In the genomic region with DNA sequence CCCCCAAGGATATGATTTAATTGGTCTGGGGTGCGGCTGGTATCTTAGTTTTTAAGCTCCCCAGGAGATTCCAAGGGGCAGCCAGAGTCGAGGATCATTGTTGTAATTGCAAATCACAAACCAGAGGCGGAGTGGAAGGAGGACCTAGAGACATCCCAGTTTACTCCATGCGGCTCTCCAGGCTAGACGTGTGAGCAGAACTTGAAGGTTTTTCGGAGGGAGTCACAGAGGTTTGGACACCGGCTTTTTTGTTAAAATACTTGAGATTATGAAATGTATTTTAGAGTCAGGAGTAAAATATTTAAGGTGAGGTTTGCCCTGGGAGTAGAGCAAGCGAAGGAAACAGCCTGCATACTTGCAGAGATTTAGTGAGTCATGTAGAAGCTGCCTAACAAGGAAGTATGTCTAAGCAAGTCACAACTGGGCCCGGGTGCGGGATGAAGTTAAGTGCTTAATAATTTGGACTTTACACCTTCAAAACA, we compare ENCODE assay signal across 13 cellular contexts. TPM values are rescaled to one million over a fixed set of nuclear protein-coding genes. Genes with fewer than 3 reads are reported as not detected.
DNase-seq lines count a peak whose midpoint lies in the region; ATAC-seq and TF ChIP-seq lines count a peak whose summit lies in the region.
"Had no signal": no experiment of that assay in that cellular context is flagged by ENCODE, and none has a peak within 500 bp of the region (broad histone marks: within the 10 kb centered on the region; RNA-seq: fewer than 3 reads in every experiment).

No MANE protein-coding gene starts in this region.

- H3K9ac ChIP-seq in PC-3 (ENCODE audit: low read length) = peak overlapping the region; percentile 24

- peak overlapping the region; percentile 14 for H3K4me3 ChIP-seq in PC-3 (ENCODE audit: low read length)
- H3K4me3 ChIP-seq in esophagus (ENCODE audit: low read depth in 1 of 2, low read length in 2 of 2) = no peak overlapping the region

- H3K27me3 ChIP-seq in PC-3 (ENCODE audit: low read length) (no peaks in the 10 kb centered on the region), esophagus (ENCODE audit: control insufficient read depth in 1 of 2, insufficient read depth in 2 of 2, low read length in 2 of 2) (no peaks in the 10 kb centered on the region)

- peak overlapping the region; percentile 66 for H2AFZ ChIP-seq in PC-3 (ENCODE audit: low read length)

- H3K9me3 Mint-ChIP-seq in activated T-cell treated with anti-CD3 and anti-CD28 coated beads, Interleukin-2, amount 50 U/mL, for 24 hours = no peaks in the 10 kb centered on the region
- H3K9me3 Mint-ChIP-seq: activated CD4-positive, alpha-beta memory T cell treated with anti-CD3 and anti-CD28 coated beads, Interleukin-2, amount 10 ng/mL, durations not matched to agents 7 days and 5 days; activated naive CD4-positive, alpha-beta T cell treated with anti-CD3 and anti-CD28 coated beads, Interleukin-2, amount 50 U/mL, for 24 hours; immature natural killer cell had no signal

- H3F3A ChIP-seq in PC-3 (ENCODE audit: low read length, unreplicated experiment) = no peaks in the 10 kb centered on the region

- no peaks in the 10 kb centered on the region for H3K9me2 ChIP-seq in PC-3 (replicated peaks; ENCODE audit: low read length)

- H3K27ac Mint-ChIP-seq in activated T-cell treated with anti-CD3 and anti-CD28 coated beads, Interleukin-2, amount 50 U/mL, for 24 hours = no peak overlapping the region
- H3K27ac Mint-ChIP-seq: activated CD4-positive, alpha-beta memory T cell treated with anti-CD3 and anti-CD28 coated beads, Interleukin-2, amount 10 ng/mL, durations not matched to agents 7 days and 5 days; activated naive CD4-positive, alpha-beta T cell treated with anti-CD3 and anti-CD28 coated beads, Interleukin-2, amount 50 U/mL, for 24 hours; immature natural killer cell had no signal

- peaks cover 20% of the 10 kb centered on the region for H3K4me1 Mint-ChIP-seq in activated T-cell treated with anti-CD3 and anti-CD28 coated beads, Interleukin-2, amount 50 U/mL, for 24 hours (ENCODE audit: low read depth)

- POLR2A ChIA-PET in PC-3 (lab: Charles Lee; ENCODE audit: unreplicated experiment) = interaction anchor here (0.6 kb wide), 3 partner anchors 19 to 328 kb away, joined by 3 to 6 read pairs (median 5); no protein-coding TSS in a partner anchor

- H3K36me3 Mint-ChIP-seq in activated T-cell treated with anti-CD3 and anti-CD28 coated beads, Interleukin-2, amount 50 U/mL, for 24 hours (ENCODE audit: low read depth) = no peaks in the 10 kb centered on the region
- H3K36me3 Mint-ChIP-seq: activated naive CD4-positive, alpha-beta T cell treated with anti-CD3 and anti-CD28 coated beads, Interleukin-2, amount 50 U/mL, for 24 hours; immature natural killer cell had no signal

- no peak overlapping the region for H3K4me3 Mint-ChIP-seq in activated T-cell treated with anti-CD3 and anti-CD28 coated beads, Interleukin-2, amount 50 U/mL, for 24 hours
- H3K4me3 Mint-ChIP-seq: activated CD4-positive, alpha-beta memory T cell treated with anti-CD3 and anti-CD28 coated beads, Interleukin-2, amount 10 ng/mL, durations not matched to agents 7 days and 5 days; activated naive CD4-positive, alpha-beta T cell treated with anti-CD3 and anti-CD28 coated beads, Interleukin-2, amount 50 U/mL, for 24 hours; immature natural killer cell had no signal

- intact Hi-C loops in PC-3 (cut with micrococcal nuclease) = loop anchor here (1.0 kb wide), 1 partner anchor 10 kb away; no protein-coding TSS in a partner anchor

- H3K79me2 ChIP-seq in PC-3 (ENCODE audit: low read length) = no peaks in the 10 kb centered on the region

- ATAC-seq in PC-3 = peak; percentile 80
- no peak for ATAC-seq in GM19324 (IDR thresholded peaks at IDR 0.05; ENCODE audit: low FRiP score, unreplicated experiment)

- H3K36me3 ChIP-seq in PC-3 (ENCODE audit: low read depth, low read length) (no peaks in the 10 kb centered on the region), esophagus (ENCODE audit: control insufficient read depth in 2 of 2, insufficient read depth in 2 of 2, low read length in 1 of 2) (no peaks in the 10 kb centered on the region)

- peak; percentile 65 for DNase-seq in EL
- DNase-seq in PC-3 = peak; percentile 88
- DNase-seq in renal cortical epithelial cell (ENCODE audit: low read depth) = peak; percentile 71
- DNase-seq in midbrain (lab: John Stamatoyannopoulos, UW) = no peak
- no peak for DNase-seq in activated T-cell treated with anti-CD3 and anti-CD28 coated beads, Interleukin-2, amount 50 U/mL, for 24 hours
- DNase-seq in T-helper 2 cell = no peak
- DNase-seq: activated CD4-positive, alpha-beta memory T cell treated with anti-CD3 and anti-CD28 coated beads, Interleukin-2, amount 10 ng/mL, durations not matched to agents 7 days and 5 days; immature natural killer cell; KG1; stimulated activated CD4-positive, alpha-beta T cell treated with anti-CD3 and anti-CD28 coated beads, Interleukin-1b, Interleukin-23, amount 100 ng/mL, for 48 hours had no signal

- H3K4me1 ChIP-seq in PC-3 (ENCODE audit: insufficient read depth, low read length) = peaks cover 27% of the 10 kb centered on the region
- H3K4me1 ChIP-seq in esophagus (ENCODE audit: control insufficient read depth in 2 of 2, insufficient read depth in 2 of 2, low read length in 1 of 2) = peaks cover 0 to 4% of the 10 kb centered on the region in 2 donors

- WGBS in esophagus, 2 donors = 45 to 62% methylated on average over 10 of the region's 10 CpGs

- H3K9me3 ChIP-seq in PC-3 (ENCODE audit: low read length) (no peaks in the 10 kb centered on the region), esophagus (ENCODE audit: control insufficient read depth in 2 of 2, insufficient read depth in 1 of 2, low read depth in 1 of 2, low read length in 1 of 2) (no peaks in the 10 kb centered on the region)

- H3K27me3 Mint-ChIP-seq in activated T-cell treated with anti-CD3 and anti-CD28 coated beads, Interleukin-2, amount 50 U/mL, for 24 hours = no peaks in the 10 kb centered on the region
- H3K27me3 Mint-ChIP-seq: activated CD4-positive, alpha-beta memory T cell treated with anti-CD3 and anti-CD28 coated beads, Interleukin-2, amount 10 ng/mL, durations not matched to agents 7 days and 5 days; activated naive CD4-positive, alpha-beta T cell treated with anti-CD3 and anti-CD28 coated beads, Interleukin-2, amount 50 U/mL, for 24 hours had no signal

- TF ChIP-seq CTCF in PC-3 (conservative IDR thresholded peaks at IDR 0.05; ENCODE audit: low read depth, low read length) = no peak

- H4K20me1 ChIP-seq in PC-3 (ENCODE audit: low read length) = no peaks in the 10 kb centered on the region

- H3K4me2 ChIP-seq in PC-3 (ENCODE audit: low read length) = peak overlapping the region; percentile 72

- no TSS peak for BruUV-seq in PC-3 (replicated peaks; lab: Mats Ljungman, UMichigan)

- H3K27ac ChIP-seq in PC-3 (ENCODE audit: low read length) (peak overlapping the region; percentile 71), esophagus (ENCODE audit: low read depth in 2 of 2, low read length in 1 of 2) (peak overlapping the region; percentile 94 to 96)

- CTCF ChIA-PET in PC-3 (lab: Charles Lee) = no interaction called here

RNA-seq across cellular contexts. Expression of a gene that starts 39.5 kb away (rescaled TPM):
- 48.9 and 67.3 TPM in 2 replicates for total RNA-seq in PC-3 (2014; rRNA removed)
- polyA plus RNA-seq in esophagus = 10 to 100 TPM; 13.1 to 15.1 TPM
- 79.7 and 208 TPM in 2 replicates for total RNA-seq in renal cortical epithelial cell

Comparison
In these comparisons a context has a peak if more than half of its experiments do, and no peak if none do; other contexts are left out.
1. DNase-seq: peak in EL (single experiment), PC-3 (single experiment) and renal cortical epithelial cell (single experiment); none in midbrain (single experiment), activated T-cell treated with anti-CD3 and anti-CD28 coated beads, Interleukin-2, amount 50 U/mL, for 24 hours (single experiment) and T-helper 2 cell (0 of 5).